In genomic region chr11:28105869-28106268, GRCh38 we compare ENCODE assay signal across 11 cellular contexts. TPM values are rescaled to one million over a fixed set of nuclear protein-coding genes. Genes with fewer than 3 reads are reported as not detected.
DNase-seq lines count a peak whose midpoint lies in the region; ATAC-seq and TF ChIP-seq lines count a peak whose summit lies in the region.
"Had no signal": no experiment of that assay in that cellular context is flagged by ENCODE, and none has a peak within 500 bp of the region (broad histone marks: within the 10 kb centered on the region; RNA-seq: fewer than 3 reads in every experiment).

No MANE protein-coding gene starts in this region.

- DNase-seq in NCI-H2107 treated with DMSO at 0.1 percent for 48 hours (lab: John Stamatoyannopoulos, UW; ENCODE audit: unreplicated experiment) (peak; percentile 16), NCI-H2107 (lab: John Stamatoyannopoulos, UW) (no peak), WTC11 (ENCODE audit: low spot score) (no peak), mesothelial cell of epicardium (ENCODE audit: low spot score in 2 of 2, unreplicated experiment in 2 of 2) (no peak), epidermal melanocyte (ENCODE audit: insufficient read length, low spot score) (no peak), mucosa of gallbladder (ENCODE audit: low spot score) (no peak)
- DNase-seq: activated CD8-positive, alpha-beta memory T cell treated with anti-CD3 and anti-CD28 coated beads for 24 hours; NCI-H1092 treated with DMSO at 0.1 percent for 48 hours; small intestine had no signal

- H3K4me1 Mint-ChIP-seq in WTC11 (peaks cover 27% of the 10 kb centered on the region), mesothelial cell of epicardium (peaks cover 43% of the 10 kb centered on the region)

- H3K4me3 ChIP-seq in HUES48 (ENCODE audit: low read depth, low read length), result peak overlapping the region; percentile 22; the same call in 1 of the 2 replicates

- TF ChIP-seq CTCF in WTC11 (IDR thresholded peaks at IDR 0.05) (no peak), mesothelial cell of epicardium (IDR thresholded peaks at IDR 0.05; ENCODE audit: unreplicated experiment) (no peak)

- no peaks in the 10 kb centered on the region for H3K36me3 Mint-ChIP-seq in WTC11
- H3K36me3 Mint-ChIP-seq in mesothelial cell of epicardium, result no peaks in the 10 kb centered on the region

- POLR2A ChIA-PET in WTC11 (lab: Charles Lee), result interaction anchor here (0.6 to 0.7 kb wide), 3 partner anchors 27 to 251 kb away, joined by 3 to 4 read pairs (median 3); no protein-coding TSS in a partner anchor

- peaks cover 9% of the 10 kb centered on the region for H3K4me1 ChIP-seq in HUES48 (ENCODE audit: control insufficient read depth, insufficient read depth, low read length)

- ATAC-seq in WTC11 (no peak), GM18519 (IDR thresholded peaks at IDR 0.05; ENCODE audit: low FRiP score, unreplicated experiment) (no peak)

- H3K4me3 Mint-ChIP-seq in WTC11, result peak overlapping the region; percentile 98
- H3K4me3 Mint-ChIP-seq in mesothelial cell of epicardium, result peak overlapping the region; percentile 97

- no peaks in the 10 kb centered on the region for H3K36me3 ChIP-seq in HUES48 (ENCODE audit: control insufficient read depth, insufficient read depth, low read length)

- H3K27ac Mint-ChIP-seq in WTC11, result no peak overlapping the region
- H3K27ac Mint-ChIP-seq in mesothelial cell of epicardium, result peak overlapping the region; percentile 84

- no peak overlapping the region for H3K9ac ChIP-seq in HUES48 (ENCODE audit: low read depth, low read length)

- H3K9me3 Mint-ChIP-seq in WTC11, result no peaks in the 10 kb centered on the region
- H3K9me3 Mint-ChIP-seq in mesothelial cell of epicardium, result no peaks in the 10 kb centered on the region

- H3K27ac ChIP-seq in HUES48 (ENCODE audit: low read depth, low read length), result no peak overlapping the region

- CTCF ChIA-PET in WTC11 (lab: Charles Lee), result interaction anchor here (0.7 kb wide), 2 partner anchors 423 to 592 kb away, joined by 3 to 4 read pairs; no protein-coding TSS in a partner anchor

- no peaks in the 10 kb centered on the region for H3K27me3 ChIP-seq in HUES48 (ENCODE audit: control insufficient read depth, insufficient read depth, low read length)

- H3K9me3 ChIP-seq in HUES48 (ENCODE audit: control insufficient read depth, insufficient read depth, low read length), result no peaks in the 10 kb centered on the region

- H3K27me3 Mint-ChIP-seq in WTC11 (ENCODE audit: low read depth) (no peaks in the 10 kb centered on the region), mesothelial cell of epicardium (ENCODE audit: low read depth) (no peaks in the 10 kb centered on the region)

TF ChIP-seq in WTC11, 78 proteins besides CTCF, POLR2A, EP300 and RAD21 (continues in another document):
- TF ChIP-seq CREB1 (CRISPR knock-in tag; IDR thresholded peaks at IDR 0.05) (no peak), AFF4 (CRISPR knock-in tag; IDR thresholded peaks at IDR 0.05; ENCODE audit: borderline replicate concordance) (no peak), IRF1 (CRISPR knock-in tag; IDR thresholded peaks at IDR 0.05) (no peak), ETV6 (CRISPR knock-in tag; IDR thresholded peaks at IDR 0.05) (no peak), GABPB1 (CRISPR knock-in tag; IDR thresholded peaks at IDR 0.05) (no peak), FOXJ3 (CRISPR knock-in tag; IDR thresholded peaks at IDR 0.05; ENCODE audit: borderline replicate concordance) (no peak), CBFB (CRISPR knock-in tag; IDR thresholded peaks at IDR 0.05; ENCODE audit: low read depth) (no peak), GRHL2 (CRISPR knock-in tag; IDR thresholded peaks at IDR 0.05; ENCODE audit: insufficient replicate concordance, severe bottlenecking) (no peak), ZNF232 (CRISPR knock-in tag; IDR thresholded peaks at IDR 0.05) (no peak), USF2 (CRISPR knock-in tag; IDR thresholded peaks at IDR 0.05) (no peak), MXD4 (CRISPR knock-in tag; IDR thresholded peaks at IDR 0.05; ENCODE audit: borderline replicate concordance) (no peak), E2F5 (CRISPR knock-in tag; IDR thresholded peaks at IDR 0.05) (no peak), ARID4B (CRISPR knock-in tag; IDR thresholded peaks at IDR 0.05; ENCODE audit: borderline replicate concordance) (no peak), NR3C1 (CRISPR knock-in tag; conservative IDR thresholded peaks at IDR 0.05; ENCODE audit: low read depth) (no peak)

RNA-seq across cellular contexts. Expression of gene KIF18A, which starts 2.1 kb away (rescaled TPM):
- total RNA-seq in WTC11 (2021) (16.6 to 20.6 TPM (median 18.6 TPM) in 3 replicates), mesothelial cell of epicardium (12.5 to 15.6 TPM (median 14.7 TPM) in 3 replicates), mucosa of gallbladder (1.0 TPM)

RNA-seq across cellular contexts. Expression of gene METTL15, which starts 2.3 kb away (rescaled TPM):
- total RNA-seq in WTC11 (2021) (13.2 to 16.3 TPM (median 15.8 TPM) in 3 replicates), mesothelial cell of epicardium (20.2 to 24.0 TPM (median 22.3 TPM) in 3 replicates), mucosa of gallbladder (11.4 TPM)
